ENCODE assay signal across 16 cellular contexts in genomic region chr10:127492607-127493250, GRCh38. TPM values are rescaled to one million over a fixed set of nuclear protein-coding genes. Genes with fewer than 3 reads are reported as not detected.
DNase-seq lines count a peak whose midpoint lies in the region; ATAC-seq and TF ChIP-seq lines count a peak whose summit lies in the region.
"Had no signal": no experiment of that assay in that cellular context is flagged by ENCODE, and none has a peak within 500 bp of the region (broad histone marks: within the 10 kb centered on the region; RNA-seq: fewer than 3 reads in every experiment).

No MANE protein-coding gene starts in this region.

- POLR2A ChIA-PET in PC-3 (lab: Charles Lee; ENCODE audit: unreplicated experiment) = no interaction called here

- TF ChIP-seq POLR2A in ovary (IDR thresholded peaks at IDR 0.05) = no peak

- peaks cover 11% of the 10 kb centered on the region for H3K27me3 Mint-ChIP-seq in type B pancreatic cell

- no peaks in the 10 kb centered on the region for H3K4me1 ChIP-seq in PC-3 (ENCODE audit: insufficient read depth, low read length)
- H3K4me1 ChIP-seq in ovary (ENCODE audit: insufficient read depth) = no peaks in the 10 kb centered on the region
- H3K4me1 ChIP-seq: tibial nerve had no signal

- no peak overlapping the region for H3K9ac ChIP-seq in PC-3 (ENCODE audit: low read length)

- no peak overlapping the region for H3K27ac ChIP-seq in PC-3 (ENCODE audit: low read length)
- no peak overlapping the region for H3K27ac ChIP-seq in ovary
- H3K27ac ChIP-seq: dorsolateral prefrontal cortex, tibial nerve had no signal

- intact Hi-C loops in PC-3 (cut with micrococcal nuclease) (no loop called here), ovary (cut with DNase I) (no loop called here)

- TF ChIP-seq EP300 in ovary (IDR thresholded peaks at IDR 0.05) = no peak

- H3K9me3 ChIP-seq in PC-3 (ENCODE audit: low read length) (no peaks in the 10 kb centered on the region), ovary (no peaks in the 10 kb centered on the region)
- H3K9me3 ChIP-seq: tibial nerve had no signal

- CTCF ChIA-PET in PC-3 (lab: Charles Lee) = no interaction called here

- no TSS peak for BruUV-seq in PC-3 (replicated peaks; lab: Mats Ljungman, UMichigan)

- peaks cover 5% of the 10 kb centered on the region for H3K4me1 Mint-ChIP-seq in type B pancreatic cell (ENCODE audit: unreplicated experiment)

- H3K9me2 ChIP-seq in PC-3 (replicated peaks; ENCODE audit: low read length) = no peaks in the 10 kb centered on the region

- H3K36me3 Mint-ChIP-seq in type B pancreatic cell = no peaks in the 10 kb centered on the region

- 76 to 79% (median 78%) methylated on average over 8 of the region's 8 CpGs for WGBS in ovary, 3 donors

- H3K4me3 Mint-ChIP-seq in type B pancreatic cell = no peak overlapping the region
- H3K4me3 Mint-ChIP-seq: nephron progenitor cell had no signal

- H3K36me3 ChIP-seq in PC-3 (ENCODE audit: low read depth, low read length) (no peaks in the 10 kb centered on the region), ovary (no peaks in the 10 kb centered on the region)
- H3K36me3 ChIP-seq: tibial nerve had no signal

- H3K79me2 ChIP-seq in PC-3 (ENCODE audit: low read length) = no peaks in the 10 kb centered on the region

- H3K4me2 ChIP-seq in PC-3 (ENCODE audit: low read length) = no peak overlapping the region

- DNase-seq in DMS53 (lab: John Stamatoyannopoulos, UW) (peak; percentile 47), DMS53 treated with DMSO at 0.1 percent for 48 hours (lab: John Stamatoyannopoulos, UW; ENCODE audit: unreplicated experiment) (no peak), PC-3 (peak; percentile 9), epithelial cell of proximal tubule (ENCODE audit: low read depth) (no peak), type B pancreatic cell (ENCODE audit: extremely low spot score, unreplicated experiment) (no peak), ovary (no peak)
- DNase-seq in stimulated activated CD4-positive, alpha-beta T cell treated with anti-CD3 and anti-CD28 coated beads, Interleukin-4, amount 100 ng/mL, for 4 hours = no peak
- DNase-seq: activated T-cell treated with anti-CD3 and anti-CD28 coated beads for 4 hours, dorsolateral prefrontal cortex, left cardiac atrium, NCI-H2171 treated with DMSO at 0.1 percent for 48 hours, nephron progenitor cell had no signal

- peaks cover 58% of the 10 kb centered on the region for H3K27me3 ChIP-seq in PC-3 (ENCODE audit: low read length)
- no peaks in the 10 kb centered on the region for H3K27me3 ChIP-seq in ovary
- H3K27me3 ChIP-seq: tibial nerve had no signal

- H2AFZ ChIP-seq in PC-3 (ENCODE audit: low read length) = no peak overlapping the region

- no peaks in the 10 kb centered on the region for H3F3A ChIP-seq in PC-3 (ENCODE audit: low read length, unreplicated experiment)

- TF ChIP-seq CTCF in PC-3 (conservative IDR thresholded peaks at IDR 0.05; ENCODE audit: low read depth, low read length) (peak; percentile 35; the same call in 1 of the 2 replicates), epithelial cell of proximal tubule (conservative IDR thresholded peaks at IDR 0.05; ENCODE audit: low read depth, low read length) (peak; percentile 56), type B pancreatic cell (conservative IDR thresholded peaks at IDR 0.05) (peak; percentile 39), ovary (IDR thresholded peaks at IDR 0.05) (no peak)

- no peaks in the 10 kb centered on the region for H4K20me1 ChIP-seq in PC-3 (ENCODE audit: low read length)

- ATAC-seq in PC-3 = no peak
- no peak for ATAC-seq in GM19452 (IDR thresholded peaks at IDR 0.05; ENCODE audit: unreplicated experiment)
- ATAC-seq: left cardiac atrium had no signal

- H3K27ac Mint-ChIP-seq in type B pancreatic cell = no peak overlapping the region
- H3K27ac Mint-ChIP-seq: nephron progenitor cell had no signal

- H3K9me3 Mint-ChIP-seq in type B pancreatic cell = no peaks in the 10 kb centered on the region
- H3K9me3 Mint-ChIP-seq: nephron progenitor cell had no signal

- H3K4me3 ChIP-seq in PC-3 (ENCODE audit: low read length) (no peak overlapping the region), epithelial cell of proximal tubule (ENCODE audit: low read depth, low read length) (no peak overlapping the region), ovary (no peak overlapping the region)
- H3K4me3 ChIP-seq: dorsolateral prefrontal cortex, tibial nerve had no signal

RNA-seq across cellular contexts. Expression of gene NPS, which starts 56.4 kb away (rescaled TPM):
- not detected in 2 replicates for total RNA-seq in PC-3 (2014; rRNA removed)
- total RNA-seq in epithelial cell of proximal tubule = not detected in 2 replicates
- total RNA-seq in type B pancreatic cell (ENCODE audit: low replicate concordance) = not detected in 2 replicates
- total RNA-seq in ovary = not detected
- not detected for polyA plus RNA-seq in ovary
- total RNA-seq: A172, dorsolateral prefrontal cortex, frontal cortex, left cardiac atrium, tibial nerve had no signal

Comparison
In these comparisons a context has a peak if more than half of its experiments do, and no peak if none do; other contexts are left out.
1. DNase-seq: peak in DMS53 (single experiment) and PC-3 (single experiment); none in DMS53 treated with DMSO at 0.1 percent for 48 hours (single experiment), epithelial cell of proximal tubule (single experiment), type B pancreatic cell (single experiment), stimulated activated CD4-positive, alpha-beta T cell treated with anti-CD3 and anti-CD28 coated beads, Interleukin-4, amount 100 ng/mL, for 4 hours (0 of 2) and ovary (0 of 5).
2. CTCF ChIP-seq: peak in PC-3 (single experiment), epithelial cell of proximal tubule (single experiment) and type B pancreatic cell (single experiment); none in ovary (0 of 3).